ENCODE assay signal across 9 cellular contexts in the genomic region with DNA sequence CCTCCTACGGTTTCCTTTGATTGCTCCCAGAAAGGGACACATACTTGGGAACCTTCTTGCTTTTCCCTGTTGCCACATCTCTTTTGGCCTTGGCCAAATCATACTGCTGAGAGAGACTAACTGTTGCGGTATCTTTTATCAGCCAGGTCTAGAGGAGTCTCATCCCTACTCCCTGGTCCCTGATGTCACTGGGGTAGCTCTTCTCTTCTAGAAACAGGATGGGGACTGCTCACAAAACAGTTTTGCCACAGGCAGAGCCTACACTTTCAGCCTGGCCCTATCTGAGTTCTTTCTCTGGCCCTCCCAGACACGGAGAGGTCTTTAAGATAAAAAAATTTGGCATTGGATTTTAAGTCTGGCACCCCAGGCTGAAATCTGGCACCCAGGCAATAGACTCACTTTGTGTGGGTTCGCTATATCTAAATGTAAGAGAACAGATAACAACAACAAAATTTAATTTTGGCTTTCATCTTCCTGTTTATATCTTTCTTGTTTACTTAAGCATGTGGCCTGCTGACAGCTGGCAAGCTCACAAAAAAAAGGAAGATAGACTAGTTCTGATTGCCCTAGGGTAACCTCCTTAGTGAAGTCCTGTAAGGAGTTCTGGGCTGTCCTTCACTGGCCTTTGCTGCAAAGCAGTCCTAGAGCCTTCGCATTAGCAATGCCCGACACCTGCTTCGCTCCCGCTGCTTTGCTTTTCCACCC.
DNase-seq lines count a peak whose midpoint lies in the region; ATAC-seq and TF ChIP-seq lines count a peak whose summit lies in the region.
"Had no signal": no experiment of that assay in that cellular context is flagged by ENCODE, and none has a peak within 500 bp of the region (broad histone marks: within the 10 kb centered on the region; RNA-seq: fewer than 3 reads in every experiment).

No MANE protein-coding gene starts in this region.

- H3K4me3 ChIP-seq in ascending aorta, result peak overlapping the region; percentile 16 to 25
- H3K4me3 ChIP-seq in mesenchymal stem cell (ENCODE audit: insufficient read depth in 1 of 2, low read depth in 1 of 2, low read length in 2 of 2), result no peak overlapping the region
- H3K4me3 ChIP-seq in tibial nerve, result no peak overlapping the region

- TF ChIP-seq POLR2A in tibial nerve (IDR thresholded peaks at IDR 0.05), result no peak

- H3K4me2 ChIP-seq in mesenchymal stem cell (ENCODE audit: low read length, poor library complexity, severe bottlenecking), result no peak overlapping the region

- no peak overlapping the region for H2AFZ ChIP-seq in mesenchymal stem cell (ENCODE audit: low read depth, low read length)

- peak overlapping the region in 1 of 2 experiments; percentile 39 for H2BK12ac ChIP-seq in mesenchymal stem cell (ENCODE audit: low read length in 2 of 2)

- H3K9ac ChIP-seq in mesenchymal stem cell (ENCODE audit: low read length), result no peak overlapping the region

- DNase-seq in NCI-H345 (lab: John Stamatoyannopoulos, UW) (peak; percentile 20), NCI-H345 treated with DMSO at 0.1 percent for 48 hours (lab: John Stamatoyannopoulos, UW; ENCODE audit: unreplicated experiment) (no peak), ascending aorta (ENCODE audit: low spot score in 2 of 2) (no peak), mesenchymal stem cell (peak; percentile 14), tibial nerve (ENCODE audit: low spot score in 2 of 2) (peak; percentile 30 to 70)
- DNase-seq: NCI-H2227 treated with DMSO at 0.1 percent for 48 hours had no signal

- TF ChIP-seq CTCF in ascending aorta (IDR thresholded peaks at IDR 0.05), result no peak
- no peak for TF ChIP-seq CTCF in tibial nerve (IDR thresholded peaks at IDR 0.05)

- 72% methylated on average over 6 of the region's 8 CpGs for WGBS in mesenchymal stem cell
- WGBS in tibial nerve, 2 donors, result 48 to 61% methylated on average over 8 of the region's 8 CpGs

- H3K79me1 ChIP-seq in mesenchymal stem cell (replicated peaks; ENCODE audit: low read length, poor library complexity, severe bottlenecking), result no peaks in the 10 kb centered on the region

- H3K36me3 ChIP-seq in ascending aorta, result no peaks in the 10 kb centered on the region
- H3K36me3 ChIP-seq in mesenchymal stem cell (ENCODE audit: control insufficient read depth in 1 of 2, insufficient read depth in 2 of 2, low read depth in 1 of 2, low read length in 2 of 2), result no peaks in the 10 kb centered on the region
- no peaks in the 10 kb centered on the region for H3K36me3 ChIP-seq in tibial nerve

- no peak overlapping the region for H3K4ac ChIP-seq in mesenchymal stem cell (ENCODE audit: low read depth in 1 of 2, low read length in 2 of 2)

- no peaks in the 10 kb centered on the region for H3K27me3 ChIP-seq in ascending aorta
- H3K27me3 ChIP-seq in mesenchymal stem cell (ENCODE audit: control insufficient read depth in 1 of 2, insufficient read depth in 1 of 2, low read length in 2 of 2), result peaks cover 7 to 18% of the 10 kb centered on the region in 2 experiments
- H3K27me3 ChIP-seq in tibial nerve, result no peaks in the 10 kb centered on the region

- no peak overlapping the region for H2AK5ac ChIP-seq in mesenchymal stem cell (ENCODE audit: low read length, severe bottlenecking)

- no peak overlapping the region for H2BK5ac ChIP-seq in mesenchymal stem cell (ENCODE audit: low read depth, low read length, poor library complexity, severe bottlenecking)

- H4K8ac ChIP-seq in mesenchymal stem cell (ENCODE audit: low read length), result no peak overlapping the region

- H3K27ac ChIP-seq in ascending aorta (peak overlapping the region in 1 of 2 donors; percentile 24), mesenchymal stem cell (ENCODE audit: low read length, poor library complexity, severe bottlenecking) (no peak overlapping the region), tibial nerve (peak overlapping the region in 2 of 4 donors; percentile 11 to 72)

- no peaks in the 10 kb centered on the region for H3K9me3 ChIP-seq in ascending aorta
- H3K9me3 ChIP-seq in mesenchymal stem cell (ENCODE audit: control insufficient read depth, low read length), result no peaks in the 10 kb centered on the region
- no peaks in the 10 kb centered on the region for H3K9me3 ChIP-seq in tibial nerve

- peak in 1 of 2 donors; percentile 21 for TF ChIP-seq EP300 in tibial nerve (IDR thresholded peaks at IDR 0.05)

- H4K91ac ChIP-seq in mesenchymal stem cell (ENCODE audit: low read length), result no peak overlapping the region

- H3K23ac ChIP-seq in mesenchymal stem cell (ENCODE audit: low read length in 2 of 2), result no peak overlapping the region

- H3K4me1 ChIP-seq in ascending aorta (peaks cover 0 to 4% of the 10 kb centered on the region in 2 donors), mesenchymal stem cell (ENCODE audit: control insufficient read depth, insufficient read depth, low read depth, low read length) (no peaks in the 10 kb centered on the region), tibial nerve (peaks cover 0 to 36% (median 4%) of the 10 kb centered on the region in 4 donors)

- no peak overlapping the region for H3K14ac ChIP-seq in mesenchymal stem cell (ENCODE audit: low read length in 2 of 2)

- no peak for ATAC-seq in HG02852 (IDR thresholded peaks at IDR 0.05; ENCODE audit: unreplicated experiment)
- ATAC-seq in GM19467 (IDR thresholded peaks at IDR 0.05; ENCODE audit: unreplicated experiment), result no peak
- ATAC-seq in HG02588 (IDR thresholded peaks at IDR 0.05; ENCODE audit: unreplicated experiment), result no peak

- peak overlapping the region in 1 of 2 experiments; percentile 21 for H3K18ac ChIP-seq in mesenchymal stem cell (ENCODE audit: low read depth in 1 of 2, low read length in 2 of 2)

- H2BK15ac ChIP-seq in mesenchymal stem cell (ENCODE audit: low read depth, poor library complexity, severe bottlenecking), result no peak overlapping the region

- no peak overlapping the region for H2BK120ac ChIP-seq in mesenchymal stem cell (ENCODE audit: low read depth, low read length)

- intact Hi-C loops in ascending aorta (cut with DNase I), result no loop called here

Comparison
In these comparisons a context has a peak if more than half of its experiments do, and no peak if none do; other contexts are left out.
1. DNase-seq: peak in NCI-H345 (single experiment), mesenchymal stem cell (single experiment) and tibial nerve (2 of 2); none in NCI-H345 treated with DMSO at 0.1 percent for 48 hours (single experiment) and ascending aorta (0 of 2).
2. H3K4me3 ChIP-seq: peak in ascending aorta (2 of 2); none in mesenchymal stem cell (0 of 2) and tibial nerve (0 of 4).